10 cellular contexts compared by ENCODE assay signal in the genomic region with DNA sequence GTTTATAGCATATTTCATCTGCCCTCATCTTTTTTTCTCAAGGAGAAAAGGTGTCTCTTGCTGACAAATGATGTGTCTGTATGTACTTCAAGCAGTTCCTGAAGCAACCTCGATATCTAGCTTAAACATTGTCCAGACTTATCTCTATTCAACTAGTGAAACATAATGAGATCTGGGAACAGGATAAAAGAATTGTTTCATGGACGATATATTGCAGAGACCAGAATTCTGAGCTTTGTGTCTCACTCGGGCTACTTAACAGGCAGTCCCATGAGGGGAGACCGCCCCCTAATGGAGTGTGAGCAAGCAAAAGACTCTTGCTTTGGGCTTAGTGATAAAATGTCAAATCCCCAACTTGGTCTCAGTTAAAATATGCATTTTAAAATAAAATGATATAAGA.
DNase-seq lines count a peak whose midpoint lies in the region; ATAC-seq and FAIRE-seq lines count a peak whose summit lies in the region.
"Had no signal": no experiment of that assay in that cellular context is flagged by ENCODE, and none has a peak within 500 bp of the region (broad histone marks: within the 10 kb centered on the region; RNA-seq: fewer than 3 reads in every experiment).

No MANE protein-coding gene starts in this region.

- no CpG with 5 or more reads among the region's 4 CpGs for WGBS in mesendoderm (ENCODE audit: extremely low coverage, insufficient coverage, low lambda C conversion rate)
- 8 to 12% (median 9%) methylated on average over 4 of the region's 4 CpGs for WGBS in small intestine, 3 donors

- H3K9ac ChIP-seq in mesendoderm (ENCODE audit: low read length): no peak overlapping the region
- H3K9ac ChIP-seq: parathyroid adenoma had no signal

- no peaks in the 10 kb centered on the region for H3K79me2 ChIP-seq in mesendoderm (ENCODE audit: control insufficient read depth, insufficient read depth, low read length)
- H3K79me2 ChIP-seq: parathyroid adenoma had no signal

- H3K9me3 ChIP-seq in small intestine (ENCODE audit: control insufficient read depth, low read depth): no peaks in the 10 kb centered on the region

- H3K4me2 ChIP-seq in mesendoderm (ENCODE audit: low read length): no peak overlapping the region

- no peak for ATAC-seq in HG03039 (IDR thresholded peaks at IDR 0.05; ENCODE audit: unreplicated experiment)

- no peak overlapping the region for H3K18ac ChIP-seq in mesendoderm (ENCODE audit: low read length)

- no peak overlapping the region for H3K56ac ChIP-seq in mesendoderm (ENCODE audit: low read length)

- no peaks in the 10 kb centered on the region for H3K79me1 ChIP-seq in mesendoderm (ENCODE audit: low read length)

- H2BK5ac ChIP-seq in mesendoderm (ENCODE audit: low read length): no peak overlapping the region

- no peaks in the 10 kb centered on the region for H3K4me1 ChIP-seq in mesendoderm (ENCODE audit: control insufficient read depth, low read depth, low read length)
- H3K4me1 ChIP-seq in small intestine (ENCODE audit: control insufficient read depth in 2 of 2, insufficient read depth in 1 of 2, low read depth in 1 of 2, low read length in 1 of 2): no peaks in the 10 kb centered on the region
- H3K4me1 ChIP-seq: parathyroid adenoma had no signal

- no peak overlapping the region for H3K4me3 ChIP-seq in mesendoderm (ENCODE audit: low read length)
- no peak overlapping the region for H3K4me3 ChIP-seq in small intestine (ENCODE audit: low read depth in 1 of 2, low read length in 2 of 2)

- no peak overlapping the region for H3K4ac ChIP-seq in mesendoderm (ENCODE audit: low read depth, low read length)

- H4K5ac ChIP-seq in mesendoderm (ENCODE audit: low read length): no peak overlapping the region

- no peak for FAIRE-seq in small intestine (lab: Jason Lieb, UNC)

- no peak overlapping the region for H4K8ac ChIP-seq in mesendoderm (ENCODE audit: low read depth, low read length)

- H3K36me3 ChIP-seq in mesendoderm (ENCODE audit: control insufficient read depth, insufficient read depth, low read length) (no peaks in the 10 kb centered on the region), small intestine (ENCODE audit: control insufficient read depth in 2 of 2, insufficient read depth in 2 of 2, low read length in 2 of 2) (no peaks in the 10 kb centered on the region)

- H3K27me3 ChIP-seq in mesendoderm (ENCODE audit: insufficient read depth, low read length, poor library complexity): no peaks in the 10 kb centered on the region
- no peaks in the 10 kb centered on the region for H3K27me3 ChIP-seq in small intestine (ENCODE audit: control insufficient read depth in 2 of 2, insufficient read depth in 2 of 2, low read length in 2 of 2)

- H2AK5ac ChIP-seq in mesendoderm (ENCODE audit: low read length): no peak overlapping the region

- H3K23ac ChIP-seq in mesendoderm (ENCODE audit: low read length): no peak overlapping the region

- no peak overlapping the region for H3K27ac ChIP-seq in mesendoderm (ENCODE audit: low read depth, low read length)
- no peak overlapping the region for H3K27ac ChIP-seq in small intestine (ENCODE audit: low read depth in 1 of 2, low read length in 1 of 2)
- H3K27ac ChIP-seq: epithelial cell of prostate, parathyroid adenoma had no signal

- no peak overlapping the region for H2BK15ac ChIP-seq in mesendoderm (replicated peaks; ENCODE audit: low read depth)

- H2BK120ac ChIP-seq in mesendoderm (ENCODE audit: low read depth, low read length): no peak overlapping the region

- DNase-seq in ELF-1 (ENCODE audit: low read depth, low spot score) (peak; percentile 14), NCI-H1436 treated with DMSO at 0.1 percent for 48 hours (lab: John Stamatoyannopoulos, UW) (peak; percentile 47), SW480 (ENCODE audit: low spot score) (peak; percentile 47), mesendoderm (peak; percentile 73), NOMO-1 treated with DMSO at 0.1 percent for 48 hours (lab: John Stamatoyannopoulos, UW; ENCODE audit: unreplicated experiment) (no peak), small intestine (no peak)
- DNase-seq in stimulated activated CD4-positive, alpha-beta T cell treated with anti-CD3 and anti-CD28 coated beads, Interleukin-12 subunit alpha, Interleukin-12 subunit beta, amount 100 ng/mL, for 4 hours: no peak

Comparison
In these comparisons a context has a peak if more than half of its experiments do, and no peak if none do; other contexts are left out.
1. DNase-seq: peak in ELF-1 (single experiment), NCI-H1436 treated with DMSO at 0.1 percent for 48 hours (single experiment), SW480 (single experiment) and mesendoderm (single experiment); none in NOMO-1 treated with DMSO at 0.1 percent for 48 hours (single experiment), small intestine (single experiment) and stimulated activated CD4-positive, alpha-beta T cell treated with anti-CD3 and anti-CD28 coated beads, Interleukin-12 subunit alpha, Interleukin-12 subunit beta, amount 100 ng/mL, for 4 hours (single experiment).